ENCODE assay signal across 22 cellular contexts in genomic region chr2:5472673-5473072, GRCh38.
"Had no signal": no experiment of that assay in that cellular context is flagged by ENCODE, and none has a peak within 500 bp of the region (broad histone marks: within the 10 kb centered on the region; RNA-seq: fewer than 3 reads in every experiment).

No MANE protein-coding gene starts in this region.

- DNase-seq: activated B cell treated with CpG ODN at 0.5 μM for 24 hours; activated CD4-positive, alpha-beta T cell treated with anti-CD3 and anti-CD28 coated beads, Interleukin-2, amount 50 U/mL, for 1 hour; activated CD8-positive, alpha-beta T cell treated with anti-CD3 and anti-CD28 coated beads for 36 hours; activated naive CD8-positive, alpha-beta T cell treated with anti-CD3 and anti-CD28 coated beads, Interleukin-2, amount 50 U/mL, for 24 hours; activated T-cell treated with anti-CD3 and anti-CD28 coated beads, Interleukin-2, amount 50 U/mL, for 48 hours; amygdala; endodermal cell; esophagus squamous epithelium; foreskin melanocyte; left lung; lower lobe of right lung; mesenchymal stem cell; naive thymus-derived CD8-positive, alpha-beta T cell; occipital lobe; right cardiac atrium; stimulated activated CD4-positive, alpha-beta T cell treated with anti-CD3 and anti-CD28 coated beads, Interleukin-15, amount 100 ng/mL, for 24 hours; stimulated activated CD4-positive, alpha-beta T cell treated with anti-CD3 and anti-CD28 coated beads, Interleukin-2, amount 100 ng/mL, for 24 hours; stimulated activated naive B cell treated with anti-CD40 and anti-IgM and Interleukin-4, amounts not matched to agents 10 μg/mL and 1 μg/mL and 100 μg/mL, for 72 hours; stomach; thyroid gland; upper lobe of left lung had no signal

- H3K4me1 ChIP-seq: esophagus squamous epithelium, left lung, lower lobe of right lung, stomach, thyroid gland, upper lobe of left lung, vagina had no signal

- H3K9me3 ChIP-seq: left lung, lower lobe of right lung, stomach, thyroid gland, upper lobe of left lung, vagina had no signal

- H3K27me3 ChIP-seq: esophagus squamous epithelium, left lung, stomach, thyroid gland, upper lobe of left lung, vagina had no signal

- H3K4me3 ChIP-seq: esophagus squamous epithelium, left lung, lower lobe of right lung, stomach, thyroid gland, upper lobe of left lung, vagina had no signal

- ATAC-seq: activated CD8-positive, alpha-beta T cell treated with anti-CD3 and anti-CD28 coated beads for 36 hours; activated naive CD8-positive, alpha-beta T cell treated with anti-CD3 and anti-CD28 coated beads, Interleukin-2, amount 50 U/mL, for 24 hours; left lung; lower lobe of right lung; naive thymus-derived CD8-positive, alpha-beta T cell; right cardiac atrium; stimulated activated naive B cell treated with anti-CD40 and anti-IgM and Interleukin-4, amounts not matched to agents 10 μg/mL and 1 μg/mL and 100 μg/mL, for 72 hours had no signal

- H3K27ac ChIP-seq: esophagus squamous epithelium, left lung, lower lobe of right lung, stomach, thyroid gland, upper lobe of left lung, vagina had no signal

- H3K36me3 ChIP-seq: esophagus squamous epithelium, left lung, lower lobe of right lung, stomach, thyroid gland, upper lobe of left lung, vagina had no signal
